Comparison of ENCODE assay signal across 10 cellular contexts in genomic region chr3:46705751-46706572, GRCh38. TPM values are rescaled to one million over a fixed set of nuclear protein-coding genes. Genes with fewer than 3 reads are reported as not detected.
DNase-seq lines count a peak whose midpoint lies in the region; ATAC-seq and TF ChIP-seq lines count a peak whose summit lies in the region.
"Had no signal": no experiment of that assay in that cellular context is flagged by ENCODE, and none has a peak within 500 bp of the region (broad histone marks: within the 10 kb centered on the region; RNA-seq: fewer than 3 reads in every experiment).

No MANE protein-coding gene starts in this region.

- TF ChIP-seq CTCF in AG10803 (conservative IDR thresholded peaks at IDR 0.05; ENCODE audit: low read length) = peak; percentile 44
- TF ChIP-seq CTCF in left lung (IDR thresholded peaks at IDR 0.05) = no peak
- no peak for TF ChIP-seq CTCF in GM10248 (IDR thresholded peaks at IDR 0.05; ENCODE audit: control extremely low read depth, extremely low read depth, low read depth, missing control alignments)

- CTCF ChIA-PET in GM10248 (lab: Yijun Ruan, JAX) = interaction anchor here (0.8 to 6.0 kb wide), 15 partner anchors 9 to 341 kb away, joined by 3 to 37 read pairs (median 4); partner anchors contain the start of gene ALS2CL

- DNase-seq in AG10803 (ENCODE audit: low read depth) (peak; percentile 83), GM04503 (ENCODE audit: low read depth) (peak; percentile 36), astrocyte of the hippocampus (ENCODE audit: low read depth, low spot score) (peak; percentile 52), left lung (peak; percentile 27 to 67), GM10248 (ENCODE audit: extremely low spot score) (no peak), NCI-H2107 (lab: John Stamatoyannopoulos, UW) (no peak)
- no peak for DNase-seq in stimulated activated CD4-positive, alpha-beta T cell treated with anti-CD3 and anti-CD28 coated beads, Interleukin-4, amount 100 ng/mL, for 24 hours

- no peak overlapping the region for H3K4me3 ChIP-seq in AG10803 (ENCODE audit: low read length)
- H3K4me3 ChIP-seq in left lung = no peak overlapping the region
- H3K4me3 ChIP-seq: vagina had no signal

- H3K9me3 ChIP-seq in left lung = no peaks in the 10 kb centered on the region
- H3K9me3 ChIP-seq: vagina had no signal

- peaks cover 0 to 9% of the 10 kb centered on the region in 2 donors for H3K4me1 ChIP-seq in left lung

- POLR2A ChIA-PET in GM10248 (lab: Yijun Ruan, JAX) = no interaction called here

- H3K36me3 ChIP-seq in left lung = no peaks in the 10 kb centered on the region
- H3K36me3 ChIP-seq: vagina had no signal

- no peak overlapping the region for H3K27ac ChIP-seq in left lung
- H3K27ac ChIP-seq: vagina had no signal

- intact Hi-C loops in left lung (cut with DNase I) = loop anchor here in 1 of 2 donors (5.0 kb wide), 1 partner anchor 201 kb away; no protein-coding TSS in a partner anchor

- peaks cover 6 to 31% of the 10 kb centered on the region in 2 donors for H3K27me3 ChIP-seq in left lung
- H3K27me3 ChIP-seq: vagina had no signal

- ATAC-seq in left lung (no peak), GM21723 (IDR thresholded peaks at IDR 0.05; ENCODE audit: unreplicated experiment) (no peak)

RNA-seq across cellular contexts. Expression of gene TMIE, which starts 4.8 kb away (rescaled TPM):
- under 1 TPM in 1 of 2 donors, not detected in 1; 0.23 TPM for total RNA-seq in left lung
- total RNA-seq: activated T-helper 2 cell treated with anti-CD3 and anti-CD28 coated beads, Interferon-gamma antibody, Interleukin-2, Interleukin-4, amounts not matched to agents 10 μg/mL and 5 μg/mL and 100 μg/mL, durations not matched to agents 14 hours and 24 hours and 36 hours had no signal

RNA-seq across cellular contexts. Expression of gene PRSS50, which starts 11.7 kb away (rescaled TPM):
- under 1 TPM; 0.24 to 0.26 TPM for total RNA-seq in left lung
- total RNA-seq: activated T-helper 2 cell treated with anti-CD3 and anti-CD28 coated beads, Interferon-gamma antibody, Interleukin-2, Interleukin-4, amounts not matched to agents 10 μg/mL and 5 μg/mL and 100 μg/mL, durations not matched to agents 14 hours and 24 hours and 36 hours; vagina had no signal

RNA-seq across cellular contexts. Expression of gene ALS2CL, which starts 12.5 kb away (rescaled TPM):
- 10 to 100 TPM; 45.4 to 74.4 TPM for total RNA-seq in left lung

Comparison
In these comparisons a context has a peak if more than half of its experiments do, and no peak if none do; other contexts are left out.
1. DNase-seq: peak in AG10803 (single experiment), GM04503 (single experiment), astrocyte of the hippocampus (single experiment) and left lung (2 of 2); none in GM10248 (single experiment), NCI-H2107 (single experiment) and stimulated activated CD4-positive, alpha-beta T cell treated with anti-CD3 and anti-CD28 coated beads, Interleukin-4, amount 100 ng/mL, for 24 hours (single experiment).